Comparison of ENCODE assay signal across 8 cellular contexts in the genomic region with DNA sequence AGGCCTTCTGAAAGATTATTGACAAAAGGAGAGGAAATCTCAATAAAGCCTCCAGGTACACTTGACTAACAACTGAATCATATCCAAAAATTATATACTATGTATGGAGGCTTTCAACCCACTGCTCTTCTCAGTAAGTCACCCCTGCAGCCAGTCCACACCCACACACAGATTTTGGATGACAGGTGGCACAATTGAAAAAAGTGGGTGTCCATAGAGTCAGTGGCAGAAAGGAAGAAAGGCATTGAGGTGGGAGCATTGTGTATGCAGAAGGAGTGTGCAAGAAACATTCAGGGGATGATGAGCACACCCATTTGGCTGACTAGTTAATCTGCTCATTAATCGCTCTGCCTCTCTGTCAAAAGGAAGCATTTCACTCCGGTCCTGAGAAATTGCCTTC.
"Had no signal": no experiment of that assay in that cellular context is flagged by ENCODE, and none has a peak within 500 bp of the region (broad histone marks: within the 10 kb centered on the region; RNA-seq: fewer than 3 reads in every experiment).

No MANE protein-coding gene starts in this region.

- FAIRE-seq: HepG2, HTR-8/SVneo, K562 had no signal

- H3K27me3 Mint-ChIP-seq: IgD-negative memory B cell had no signal

- H3K27ac ChIP-seq: HL-60 had no signal

- H3K4me3 ChIP-seq: K562 had no signal

- ATAC-seq: HepG2, K562 had no signal

- H3K27ac Mint-ChIP-seq: IgD-negative memory B cell had no signal

- DNase-seq: IMR-90, KBM-7, KG1 had no signal

- H3K4me3 Mint-ChIP-seq: IgD-negative memory B cell had no signal
